ENCODE assay signal across 9 cellular contexts in genomic region chr10:105806-106205, GRCh38. TPM values are rescaled to one million over a fixed set of nuclear protein-coding genes. Genes with fewer than 3 reads are reported as not detected.
"Had no signal": no experiment of that assay in that cellular context is flagged by ENCODE, and none has a peak within 500 bp of the region (broad histone marks: within the 10 kb centered on the region; RNA-seq: fewer than 3 reads in every experiment).

No MANE protein-coding gene starts in this region.

- FAIRE-seq: H1, H54, HTR-8/SVneo, K562 had no signal

- H3K27ac Mint-ChIP-seq: GM23338, H9 had no signal

- H3K4me1 Mint-ChIP-seq: GM23338, H9 had no signal

- H3K4me3 ChIP-seq: GM23338, K562 had no signal

- ATAC-seq: GM23338, K562 had no signal

- H3K4me3 Mint-ChIP-seq: GM23338, H9 had no signal

- DNase-seq: HCEC 1CT, IMR-90 had no signal

RNA-seq across cellular contexts. Expression of gene TUBB8, which starts 56.7 kb away (rescaled TPM):
- total RNA-seq: HT-29, IMR-90, K562 had no signal
